29 cellular contexts compared by ENCODE assay signal in the genomic region with DNA sequence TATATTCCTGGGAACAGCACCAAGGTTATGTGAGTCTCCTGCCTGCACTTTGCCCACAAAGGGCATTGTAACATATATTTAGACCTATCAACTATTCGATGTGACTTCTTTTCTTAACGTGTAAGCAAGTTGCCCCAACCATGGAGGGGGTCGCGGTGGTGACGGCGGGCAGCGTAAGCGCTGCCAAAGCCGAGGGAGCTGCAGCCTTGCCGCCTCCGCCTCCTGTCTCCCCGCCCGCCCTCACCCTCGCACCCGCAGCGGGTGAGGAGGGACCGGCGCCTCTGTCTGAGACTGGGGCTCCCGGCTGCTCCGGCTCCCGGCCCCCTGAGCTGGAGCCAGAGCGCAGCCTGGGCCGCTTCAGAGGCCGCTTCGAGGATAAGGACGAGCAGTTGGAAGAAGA. TPM values are rescaled to one million over a fixed set of nuclear protein-coding genes. Genes with fewer than 3 reads are reported as not detected.
"Had no signal": no experiment of that assay in that cellular context is flagged by ENCODE, and none has a peak within 500 bp of the region (broad histone marks: within the 10 kb centered on the region; RNA-seq: fewer than 3 reads in every experiment).

No MANE protein-coding gene starts in this region.

- H3K4me1 Mint-ChIP-seq: endodermal cell had no signal

- H3K4me3 ChIP-seq: colonic mucosa, coronary artery, dorsolateral prefrontal cortex, esophagus muscularis mucosa, esophagus squamous epithelium, gastrocnemius medialis, gastroesophageal sphincter, heart left ventricle, heart right ventricle, hepatocyte had no signal

- H2AFZ ChIP-seq: hepatocyte had no signal

- H3K9me3 ChIP-seq: colonic mucosa, gastrocnemius medialis had no signal

- DNase-seq: colonic mucosa; cortex of kidney; dermis blood vessel endothelial cell; dorsolateral prefrontal cortex; effector CD4-positive, alpha-beta T cell; effector CD8-positive, alpha-beta T cell; effector memory CD4-positive, alpha-beta T cell; effector memory CD8-positive, alpha-beta T cell; endodermal cell; erythroblast; esophagus squamous epithelium; foreskin fibroblast; foreskin keratinocyte; foreskin melanocyte; gastrocnemius medialis; glutamatergic neuron; head of caudate nucleus; heart left ventricle; heart right ventricle had no signal

- H3K27me3 ChIP-seq: colonic mucosa, dorsolateral prefrontal cortex, esophagus muscularis mucosa, esophagus squamous epithelium, foreskin keratinocyte, gastrocnemius medialis, gastroesophageal sphincter, heart left ventricle, heart right ventricle, hepatocyte had no signal

- ATAC-seq: effector memory CD8-positive, alpha-beta T cell; esophagus mucosa; foreskin keratinocyte; gastrocnemius medialis; gastroesophageal sphincter; heart left ventricle; heart right ventricle had no signal

- H3K27me3 Mint-ChIP-seq: dendritic cell treated with granulocyte-macrophage colony-stimulating factor and Interleukin-4, amounts not matched to agents 40 ng/mL and 50 ng/mL, for 4 days; effector memory CD8-positive, alpha-beta T cell had no signal

- H3K36me3 ChIP-seq: colonic mucosa, esophagus muscularis mucosa, esophagus squamous epithelium, gastrocnemius medialis, gastroesophageal sphincter, heart left ventricle, heart right ventricle had no signal

- H3K27ac ChIP-seq: colonic mucosa, coronary artery, dorsolateral prefrontal cortex, epithelial cell of prostate, esophagus muscularis mucosa, esophagus squamous epithelium, foreskin keratinocyte, gastrocnemius medialis, gastroesophageal sphincter, heart left ventricle, heart right ventricle, hepatocyte had no signal

- H3K4me2 ChIP-seq: hepatocyte had no signal

- H3K4me3 Mint-ChIP-seq: dendritic cell treated with granulocyte-macrophage colony-stimulating factor and Interleukin-4, amounts not matched to agents 40 ng/mL and 50 ng/mL, for 4 days; effector memory CD8-positive, alpha-beta T cell; endodermal cell had no signal

- H3K4me1 ChIP-seq: colonic mucosa, esophagus muscularis mucosa, esophagus squamous epithelium, foreskin keratinocyte, gastrocnemius medialis, gastroesophageal sphincter, heart left ventricle, heart right ventricle had no signal

- H3K27ac Mint-ChIP-seq: dendritic cell treated with granulocyte-macrophage colony-stimulating factor and Interleukin-4, amounts not matched to agents 40 ng/mL and 50 ng/mL, for 4 days; effector memory CD8-positive, alpha-beta T cell; endodermal cell had no signal

- H3K79me2 ChIP-seq: hepatocyte had no signal

RNA-seq across cellular contexts. Expression of a gene that starts 59.0 kb away (rescaled TPM):
- total RNA-seq: endodermal cell, endothelial cell of umbilical vein, fibroblast of villous mesenchyme, glomerular endothelial cell, hepatocyte had no signal
